ENCODE assay signal across 1 cellular context in the genomic region with DNA sequence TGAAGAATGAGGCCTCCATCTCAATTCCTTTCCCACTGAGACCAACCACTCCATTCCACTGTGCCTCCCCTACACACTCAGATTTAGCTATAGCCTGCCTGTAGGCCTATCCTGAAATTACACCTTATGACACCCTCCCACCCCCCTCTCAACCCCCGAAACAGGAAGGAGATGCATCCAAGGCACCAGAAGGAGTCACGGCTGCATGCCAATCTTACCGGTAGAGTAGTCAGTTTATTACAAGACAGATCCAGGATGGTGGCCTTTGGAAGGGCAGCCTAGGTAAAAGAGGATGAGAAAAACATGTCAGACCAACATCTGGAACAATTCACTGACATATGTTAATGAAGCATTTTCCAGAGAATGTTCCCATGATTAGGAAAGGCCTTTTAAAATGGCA.
TF ChIP-seq lines count a peak whose summit lies in the region.

No MANE protein-coding gene starts in this region.

TF ChIP-seq in A549, 52 proteins besides CTCF, POLR2A, EP300 and RAD21 (continued from another document):
- TF ChIP-seq FOSB (CRISPR knock-in tag; IDR thresholded peaks at IDR 0.05) (no peak), ZSCAN20 (CRISPR knock-in tag; IDR thresholded peaks at IDR 0.05) (no peak)
